1 cellular context compared by ENCODE assay signal in genomic region chr1:110872745-110873435, GRCh38.
TF ChIP-seq lines count a peak whose summit lies in the region.

TSS of gene CD53 (plus strand) at chr1:110873148. CDS start at chr1:110891409, 18,261 bp downstream.

TF ChIP-seq in GM23338, 12 proteins besides CTCF, POLR2A, EP300 and RAD21 (continued from another document):
- no peak for TF ChIP-seq ZNF462 (CRISPR knock-in tag; IDR thresholded peaks at IDR 0.05)
- TF ChIP-seq REST (IDR thresholded peaks at IDR 0.05; ENCODE audit: unreplicated experiment), result no peak
- TF ChIP-seq STAT1 (IDR thresholded peaks at IDR 0.05; ENCODE audit: unreplicated experiment), result no peak
- no peak for TF ChIP-seq ZNF114 (CRISPR knock-in tag; IDR thresholded peaks at IDR 0.05)
- no peak for TF ChIP-seq EZH2 (IDR thresholded peaks at IDR 0.05; ENCODE audit: low read depth, unreplicated experiment)
- TF ChIP-seq EZH2phosphoT487 (IDR thresholded peaks at IDR 0.05; ENCODE audit: unreplicated experiment), result no peak
- TF ChIP-seq NANOG (IDR thresholded peaks at IDR 0.05; ENCODE audit: borderline replicate concordance), result no peak
- no peak for TF ChIP-seq POLR2AphosphoS5 (IDR thresholded peaks at IDR 0.05; ENCODE audit: low read depth)
- TF ChIP-seq JUNB (IDR thresholded peaks at IDR 0.05; ENCODE audit: unreplicated experiment), result no peak
